In genomic region chr19:11089254-11090013, GRCh38 we compare ENCODE assay signal across 8 cellular contexts.
DNase-seq lines count a peak whose midpoint lies in the region; ATAC-seq and TF ChIP-seq lines count a peak whose summit lies in the region.

Gene LDLR (plus strand): TSS chr19:11089463. CDS start chr19:11089549, 86 bp downstream.

- H3K27me3 ChIP-seq in layer of hippocampus (ENCODE audit: control insufficient read depth, insufficient read depth, low read length) = no peaks in the 10 kb centered on the region

- DNase-seq in COLO668 (lab: John Stamatoyannopoulos, UW; ENCODE audit: unreplicated experiment) = peak; percentile 82
- peak; percentile 92 for DNase-seq in NCI-H748 (lab: John Stamatoyannopoulos, UW; ENCODE audit: unreplicated experiment)
- peak; percentile 69 for DNase-seq in activated CD4-positive, alpha-beta T cell treated with anti-CD3 and anti-CD28 coated beads, Interleukin-2, amount 50 U/mL, for 1 hour
- DNase-seq in coronary artery (ENCODE audit: low spot score) = peak; percentile 94
- DNase-seq in stimulated activated CD4-positive, alpha-beta T cell treated with anti-CD3 and anti-CD28 coated beads, Interleukin-15, amount 100 ng/mL, for 48 hours (ENCODE audit: low read depth in 2 of 2) = peak; percentile 78 to 80

- H3K4me3 ChIP-seq in coronary artery = peak within 1 kb of the TSS; percentile 83

- peak; percentile 27 for ATAC-seq in HG03280 (IDR thresholded peaks at IDR 0.05; ENCODE audit: unreplicated experiment)
- no peak for ATAC-seq in GM21381 (IDR thresholded peaks at IDR 0.05; ENCODE audit: unreplicated experiment)

- H3K27ac ChIP-seq in coronary artery (peak within 1 kb of the TSS; percentile 90 to 97), layer of hippocampus (ENCODE audit: low read depth, low read length) (peak within 1 kb of the TSS; percentile 87)

- no peak for TF ChIP-seq CTCF in coronary artery (IDR thresholded peaks at IDR 0.05)
